30 cellular contexts compared by ENCODE assay signal in the genomic region with DNA sequence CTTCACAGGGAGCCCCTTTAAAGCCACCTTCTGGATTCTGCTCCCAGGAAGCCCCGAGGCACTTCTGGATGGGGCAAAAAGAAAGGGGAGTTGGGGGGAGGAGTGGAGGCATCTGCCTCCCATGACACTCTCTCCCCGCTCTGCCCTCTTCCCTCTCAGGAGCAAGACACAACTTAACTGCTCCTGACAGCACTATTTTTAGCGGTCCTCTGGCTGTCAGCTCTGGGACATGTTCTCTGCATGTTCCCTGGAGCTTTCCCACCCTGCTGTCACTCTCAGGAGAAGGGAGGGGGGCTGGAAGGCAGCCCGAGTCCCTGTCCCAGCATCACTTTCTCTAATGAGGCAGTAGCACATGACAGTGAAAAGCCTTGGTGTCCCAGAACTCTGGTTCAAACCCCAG. TPM values are rescaled to one million over a fixed set of nuclear protein-coding genes. Genes with fewer than 3 reads are reported as not detected.
DNase-seq lines count a peak whose midpoint lies in the region; ATAC-seq, FAIRE-seq and TF ChIP-seq lines count a peak whose summit lies in the region.
"Had no signal": no experiment of that assay in that cellular context is flagged by ENCODE, and none has a peak within 500 bp of the region (broad histone marks: within the 10 kb centered on the region; RNA-seq: fewer than 3 reads in every experiment).

No MANE protein-coding gene starts in this region.

- H2BK12ac ChIP-seq in H1 (ENCODE audit: low read depth, low read length) = no peak overlapping the region
- no peak overlapping the region for H2BK12ac ChIP-seq in H9 (ENCODE audit: insufficient read length, low read depth, low read length)

- no peaks in the 10 kb centered on the region for H3K9me3 ChIP-seq in H1 (ENCODE audit: insufficient read depth in 2 of 2, low read depth in 1 of 2, low read length in 1 of 2)
- H3K9me3 ChIP-seq in right atrium auricular region = no peaks in the 10 kb centered on the region
- H3K9me3 ChIP-seq in H9 (ENCODE audit: control insufficient read depth, low read depth, low read length) = no peaks in the 10 kb centered on the region
- H3K9me3 ChIP-seq: gastroesophageal sphincter, upper lobe of right lung had no signal

- H3K23ac ChIP-seq in H1 (ENCODE audit: insufficient read length) (no peak overlapping the region), H9 (ENCODE audit: insufficient read length, low read depth, low read length) (no peak overlapping the region)

- no peak overlapping the region for H3K4me2 ChIP-seq in H1 (ENCODE audit: insufficient read depth in 1 of 2, low read depth in 2 of 2, low read length in 2 of 2)
- no peak overlapping the region for H3K4me2 ChIP-seq in H9 (ENCODE audit: insufficient read depth, insufficient read length, low read length)

- H3K4me1 ChIP-seq in H1 (replicated peaks in 1 of 4; ENCODE audit: control insufficient read depth in 3 of 4, insufficient read depth in 4 of 4, low read length in 3 of 4) (no peaks in the 10 kb centered on the region), right atrium auricular region (peaks cover 0 to 15% of the 10 kb centered on the region in 2 donors), H9 (ENCODE audit: insufficient read depth, low read length) (no peaks in the 10 kb centered on the region)
- H3K4me1 ChIP-seq: upper lobe of right lung had no signal

- H4K8ac ChIP-seq in H1 (ENCODE audit: extremely low read depth, insufficient read depth, low read length) (no peak overlapping the region), H9 (replicated peaks; ENCODE audit: insufficient read length, low read depth, low read length) (no peak overlapping the region)

- POLR2A ChIA-PET in H1 (lab: Charles Lee; ENCODE audit: partially characterized antibody) = no interaction called here

- TF ChIP-seq RAD21 in H1 (IDR thresholded peaks at IDR 0.05 in 1 of 2, conservative IDR thresholded peaks at IDR 0.05 in 1 of 2; ENCODE audit: low read depth in 2 of 2, low read length in 2 of 2) = no peak

- no peak overlapping the region for H3K4ac ChIP-seq in H1 (replicated peaks; ENCODE audit: insufficient read length, low read depth, low read length)
- no peak overlapping the region for H3K4ac ChIP-seq in H9 (ENCODE audit: low read depth, low read length)

- no peak overlapping the region for H3T11ph ChIP-seq in H9 (ENCODE audit: low read length)

- no peaks in the 10 kb centered on the region for H3K23me2 ChIP-seq in H1 (ENCODE audit: low read depth, low read length)
- H3K23me2 ChIP-seq in H9 (ENCODE audit: insufficient read length, low read depth, low read length, poor library complexity, severe bottlenecking) = no peaks in the 10 kb centered on the region

- no peaks in the 10 kb centered on the region for H3K36me3 ChIP-seq in H1 (ENCODE audit: control insufficient read depth in 2 of 4, insufficient read depth in 4 of 4, low read length in 3 of 4)
- H3K36me3 ChIP-seq in right atrium auricular region = no peaks in the 10 kb centered on the region
- H3K36me3 ChIP-seq: gastroesophageal sphincter, upper lobe of right lung had no signal

- no peak overlapping the region for H4K5ac ChIP-seq in H1 (ENCODE audit: insufficient read length, low read depth, low read length)
- no peak overlapping the region for H4K5ac ChIP-seq in H9 (ENCODE audit: insufficient read length, low read depth, low read length)

- no peaks in the 10 kb centered on the region for H4K20me1 ChIP-seq in H1 (replicated peaks in 1 of 2; ENCODE audit: control insufficient read depth in 1 of 2, insufficient read depth in 2 of 2, low read length in 2 of 2)
- no peaks in the 10 kb centered on the region for H4K20me1 ChIP-seq in H9 (ENCODE audit: control insufficient read depth, insufficient read depth, insufficient read length)

- TF ChIP-seq EP300 in H1 (IDR thresholded peaks at IDR 0.05; ENCODE audit: borderline replicate concordance in 1 of 2, low read depth in 2 of 2, low read length in 2 of 2) = no peak

- CTCF ChIA-PET in H1 (lab: Charles Lee; ENCODE audit: partially characterized antibody) = interaction anchor here (0.6 to 1.5 kb wide), 5 partner anchors 11 to 845 kb away, joined by 3 to 5 read pairs (median 3); no protein-coding TSS in a partner anchor

- peaks cover 11 to 18% of the 10 kb centered on the region in 2 donors for H3K27me3 Mint-ChIP-seq in natural killer cell treated with Interleukin-12 subunit alpha and Interleukin-12 subunit beta and Interleukin-15 and Interleukin-18, amount 100 ng/mL, for 72 hours
- H3K27me3 Mint-ChIP-seq in H9 (ENCODE audit: low read depth) = peaks cover 18% of the 10 kb centered on the region

- H3K4me1 Mint-ChIP-seq in natural killer cell treated with Interleukin-12 subunit alpha and Interleukin-12 subunit beta and Interleukin-15 and Interleukin-18, amount 100 ng/mL, for 72 hours (ENCODE audit: low read depth in 2 of 2) = no peaks in the 10 kb centered on the region
- H3K4me1 Mint-ChIP-seq in H9 = peaks cover 5 to 9% of the 10 kb centered on the region in 2 experiments; a peak in 3 of 4 replicates
- H3K4me1 Mint-ChIP-seq: activated naive CD4-positive, alpha-beta T cell treated with anti-CD3 and anti-CD28 coated beads, Interleukin-2, amount 50 U/mL, for 24 hours had no signal

- H3K27ac ChIP-seq in H1 (ENCODE audit: low read depth, low read length) = no peak overlapping the region
- peak overlapping the region; percentile 77 to 84 for H3K27ac ChIP-seq in right atrium auricular region
- no peak overlapping the region for H3K27ac ChIP-seq in H9 (ENCODE audit: insufficient read length, low read depth, low read length)
- H3K27ac ChIP-seq: gastroesophageal sphincter, HL-60, upper lobe of right lung had no signal

- no peak overlapping the region for H3K27ac Mint-ChIP-seq in natural killer cell treated with Interleukin-12 subunit alpha and Interleukin-12 subunit beta and Interleukin-15 and Interleukin-18, amount 100 ng/mL, for 72 hours
- no peak overlapping the region for H3K27ac Mint-ChIP-seq in H9
- H3K27ac Mint-ChIP-seq: activated CD8-positive, alpha-beta T cell treated with anti-CD3 and anti-CD28 coated beads for 36 hours; activated naive CD4-positive, alpha-beta T cell treated with anti-CD3 and anti-CD28 coated beads, Interleukin-2, amount 50 U/mL, for 24 hours; CD8-positive, alpha-beta T cell; naive thymus-derived CD4-positive, alpha-beta T cell; T-helper 2 cell treated with Interferon-gamma antibody and Interleukin-4, amounts not matched to agents 5 μg/mL and 100 μg/mL, for 36 hours had no signal

- H3K9me3 Mint-ChIP-seq in natural killer cell treated with Interleukin-12 subunit alpha and Interleukin-12 subunit beta and Interleukin-15 and Interleukin-18, amount 100 ng/mL, for 72 hours = no peaks in the 10 kb centered on the region
- no peaks in the 10 kb centered on the region; a peak in 1 of 5 replicates for H3K9me3 Mint-ChIP-seq in H9
- H3K9me3 Mint-ChIP-seq: activated CD8-positive, alpha-beta T cell treated with anti-CD3 and anti-CD28 coated beads for 36 hours; activated naive CD4-positive, alpha-beta T cell treated with anti-CD3 and anti-CD28 coated beads, Interleukin-2, amount 50 U/mL, for 24 hours; CD8-positive, alpha-beta T cell; T-helper 2 cell treated with Interferon-gamma antibody and Interleukin-4, amounts not matched to agents 5 μg/mL and 100 μg/mL, for 36 hours had no signal

- H3K79me1 ChIP-seq in H1 (ENCODE audit: low read depth, low read length) (no peaks in the 10 kb centered on the region), H9 (ENCODE audit: insufficient read depth, low read depth, low read length, poor library complexity, severe bottlenecking) (no peaks in the 10 kb centered on the region)

- TF ChIP-seq POLR2A in H1 (IDR thresholded peaks at IDR 0.05; ENCODE audit: control extremely low read depth in 1 of 2, low read depth in 2 of 2, low read length in 2 of 2) = no peak

- 82% methylated on average over 4 of the region's 4 CpGs; no CpG with 5 or more reads in 1 of the 2 experiments for WGBS in H1 (ENCODE audit: extremely low coverage in 1 of 2, insufficient coverage in 1 of 2, insufficient read length in 1 of 2, insufficient replicate concordance in 2 of 2, low coverage in 1 of 2, low lambda C conversion rate in 2 of 2, missing lambda C conversion rate in 1 of 2), 2 experiments
- no CpG with 5 or more reads among the region's 4 CpGs for WGBS in H9 (ENCODE audit: extremely low coverage, insufficient read length, low lambda C conversion rate)

- no peaks in the 10 kb centered on the region; a peak in 1 of 7 replicates for H3K27me3 ChIP-seq in H1 (replicated peaks in 1 of 4; ENCODE audit: control insufficient read depth in 3 of 4, extremely low read depth in 1 of 4, insufficient read depth in 3 of 4, low read length in 3 of 4)
- no peaks in the 10 kb centered on the region for H3K27me3 ChIP-seq in right atrium auricular region
- no peaks in the 10 kb centered on the region; the same call in 1 of the 2 replicates for H3K27me3 ChIP-seq in H9 (ENCODE audit: insufficient read depth, low read length)
- H3K27me3 ChIP-seq: upper lobe of right lung had no signal

- H3K9ac ChIP-seq in H1 (replicated peaks in 1 of 4; ENCODE audit: extremely low read depth in 1 of 4, low read depth in 3 of 4, low read length in 3 of 4) (no peak overlapping the region), H9 (ENCODE audit: extremely low read depth, insufficient read length, low read length) (no peak overlapping the region)

- H3K14ac ChIP-seq in H1 (ENCODE audit: insufficient read length) (no peak overlapping the region), H9 (ENCODE audit: insufficient read depth, low read length) (no peak overlapping the region)

- H2AFZ ChIP-seq in H1 (ENCODE audit: low read length) = 0 out of 2 replicates have a peak overlapping the region, but pooled peaks have one; percentile 21
- no peak overlapping the region for H2AFZ ChIP-seq in H9 (ENCODE audit: low read length)

- DNase-seq in EH (ENCODE audit: low read depth) (peak; percentile 8), H1 (ENCODE audit: low read depth in 1 of 2, low spot score in 2 of 2) (no peak), right atrium auricular region (ENCODE audit: low spot score) (no peak), putamen (ENCODE audit: low spot score) (peak; percentile 69), CD1c-positive myeloid dendritic cell (ENCODE audit: extremely low spot score) (no peak), H9 (no peak)
- DNase-seq in natural killer cell treated with Interleukin-12 subunit alpha and Interleukin-12 subunit beta and Interleukin-15 and Interleukin-18, amount 100 ng/mL, for 72 hours (ENCODE audit: low spot score) = no peak
- DNase-seq: activated CD8-positive, alpha-beta T cell treated with anti-CD3 and anti-CD28 coated beads for 36 hours; activated T-cell treated with anti-CD3 and anti-CD28 coated beads for 4 hours; AML-193; amniotic stem cell; CD8-positive, alpha-beta T cell; KG1; mesendoderm; naive thymus-derived CD4-positive, alpha-beta T cell; NCI-H1092 treated with DMSO at 0.1 percent for 48 hours; NCI-H187 treated with DMSO at 0.1 percent for 48 hours; NCI-H2227 treated with DMSO at 0.1 percent for 48 hours; NCI-H69; occipital lobe; PC-3; stimulated activated CD4-positive, alpha-beta T cell treated with anti-CD3 and anti-CD28 coated beads, Interleukin-1b, Interleukin-23, amount 100 ng/mL, for 48 hours; stimulated activated naive CD8-positive, alpha-beta T cell treated with anti-CD3 and anti-CD28 coated beads, Interleukin-15, Interleukin-2, amounts not matched to agents 100 U/mL and 50 U/mL, for 24 hours; upper lobe of right lung had no signal

- TF ChIP-seq CTCF in H1 (IDR thresholded peaks at IDR 0.05; ENCODE audit: control extremely low read depth in 1 of 3, insufficient read depth in 1 of 3, low read depth in 1 of 3, low read length in 3 of 3) (no peak), right atrium auricular region (IDR thresholded peaks at IDR 0.05) (no peak), H9 (conservative IDR thresholded peaks at IDR 0.05) (no peak)

- H4K91ac ChIP-seq in H1 (replicated peaks; ENCODE audit: insufficient read length, low read length) (no peak overlapping the region), H9 (ENCODE audit: insufficient read length, low read depth, low read length) (no peak overlapping the region)

- H2BK20ac ChIP-seq in H1 (ENCODE audit: low read length) = 0 out of 2 replicates have a peak overlapping the region, but pooled peaks have one; percentile 18
- H2BK20ac ChIP-seq in H9 (ENCODE audit: low read depth, low read length, poor library complexity, severe bottlenecking) = no peak overlapping the region

- H2BK5ac ChIP-seq in H1 (ENCODE audit: low read depth, low read length) (no peak overlapping the region), H9 (ENCODE audit: insufficient read length, low read length) (no peak overlapping the region)

- no peak for FAIRE-seq in H1 (lab: Jason Lieb, UNC)
- FAIRE-seq: colon had no signal

- H3K79me2 ChIP-seq in H1 (ENCODE audit: control insufficient read depth in 1 of 2, insufficient read depth in 2 of 2, low read length in 2 of 2) (no peaks in the 10 kb centered on the region), H9 (ENCODE audit: insufficient read depth, low read length) (no peaks in the 10 kb centered on the region)

- no peak for ATAC-seq in natural killer cell treated with Interleukin-12 subunit alpha and Interleukin-12 subunit beta and Interleukin-15 and Interleukin-18, amount 100 ng/mL, for 72 hours
- ATAC-seq: activated CD8-positive, alpha-beta T cell treated with anti-CD3 and anti-CD28 coated beads for 36 hours; CD8-positive, alpha-beta T cell; gastroesophageal sphincter; left lobe of liver; naive thymus-derived CD4-positive, alpha-beta T cell; PC-3; stimulated activated naive CD8-positive, alpha-beta T cell treated with anti-CD3 and anti-CD28 coated beads, Interleukin-15, Interleukin-2, amounts not matched to agents 100 U/mL and 50 U/mL, for 24 hours; upper lobe of right lung had no signal

- H3K36me3 Mint-ChIP-seq in natural killer cell treated with Interleukin-12 subunit alpha and Interleukin-12 subunit beta and Interleukin-15 and Interleukin-18, amount 100 ng/mL, for 72 hours = no peaks in the 10 kb centered on the region
- no peaks in the 10 kb centered on the region for H3K36me3 Mint-ChIP-seq in H9 (ENCODE audit: insufficient read depth in 1 of 3, low read depth in 3 of 3)
- H3K36me3 Mint-ChIP-seq: activated naive CD4-positive, alpha-beta T cell treated with anti-CD3 and anti-CD28 coated beads, Interleukin-2, amount 50 U/mL, for 24 hours; CD8-positive, alpha-beta T cell; naive thymus-derived CD4-positive, alpha-beta T cell had no signal

- H2AK5ac ChIP-seq in H1 (ENCODE audit: low read depth, low read length) (no peak overlapping the region), H9 (ENCODE audit: insufficient read length, low read length) (no peak overlapping the region)

- H2BK15ac ChIP-seq in H1 (ENCODE audit: low read length) = no peak overlapping the region
- no peak overlapping the region for H2BK15ac ChIP-seq in H9 (ENCODE audit: low read depth, low read length)

- H2BK120ac ChIP-seq in H1 (replicated peaks; ENCODE audit: low read depth, low read length) (no peak overlapping the region), H9 (ENCODE audit: low read depth, low read length, poor library complexity, severe bottlenecking) (no peak overlapping the region)

- H3K18ac ChIP-seq in H1 (ENCODE audit: extremely low read depth, low read length) (no peak overlapping the region), H9 (ENCODE audit: insufficient read length, low read depth, low read length) (no peak overlapping the region)

- H3K4me3 Mint-ChIP-seq in natural killer cell treated with Interleukin-12 subunit alpha and Interleukin-12 subunit beta and Interleukin-15 and Interleukin-18, amount 100 ng/mL, for 72 hours = no peak overlapping the region
- no peak overlapping the region for H3K4me3 Mint-ChIP-seq in H9
- H3K4me3 Mint-ChIP-seq: activated CD8-positive, alpha-beta T cell treated with anti-CD3 and anti-CD28 coated beads for 36 hours; activated naive CD4-positive, alpha-beta T cell treated with anti-CD3 and anti-CD28 coated beads, Interleukin-2, amount 50 U/mL, for 24 hours; CD8-positive, alpha-beta T cell; naive thymus-derived CD4-positive, alpha-beta T cell; T-helper 2 cell treated with Interferon-gamma antibody and Interleukin-4, amounts not matched to agents 5 μg/mL and 100 μg/mL, for 36 hours had no signal

- no peak overlapping the region for H3K56ac ChIP-seq in H1 (replicated peaks; ENCODE audit: insufficient read length, low read depth, low read length)
- no peak overlapping the region for H3K56ac ChIP-seq in H9 (ENCODE audit: insufficient read length, low read depth, low read length)

- H3K4me3 ChIP-seq in H1 (ENCODE audit: extremely low read depth in 1 of 4, insufficient read depth in 2 of 4, low read depth in 3 of 4, low read length in 4 of 4) (no peak overlapping the region), right atrium auricular region (no peak overlapping the region)
- H3K4me3 ChIP-seq: gastroesophageal sphincter, upper lobe of right lung had no signal

RNA-seq across cellular contexts. Expression of a gene that starts 32.3 kb away (rescaled TPM):
- 0.15 and 0.20 TPM in 2 replicates for total RNA-seq in H1 (2021; fragmentation: NEBNext Ultra II Directional; extraction: Animal tissue kit (Norgen Biotek cat#: 25700))
- polyA plus RNA-seq in H1 (2011; rRNA removed) = 0.08 and 0.36 TPM in 2 replicates
- 0.16 TPM for polyA plus RNA-seq in H1 (2011; cell fraction: cytosol; rRNA removed)
- polyA plus RNA-seq in H1 (2011; cell fraction: nucleus; rRNA removed) = 0.16 TPM
- polyA plus RNA-seq in H1 (2012, experiment 1 of 2) = 0.08 to 0.33 TPM (median 0.25 TPM) in 4 replicates
- 0.05 TPM for polyA plus RNA-seq in H1 (2012, experiment 2 of 2)
- polyA plus RNA-seq in H1 (2013, experiment 1 of 2) = 0.20 TPM
- 0.11 TPM for polyA plus RNA-seq in H1 (2013, experiment 2 of 2)
- 0.28 and 0.83 TPM in 2 replicates for polyA minus RNA-seq in H1 (2011; rRNA and poly(A)+ RNA removed)
- polyA minus RNA-seq in H1 (2011; cell fraction: cytosol; rRNA and poly(A)+ RNA removed) = not detected
- 0.10 TPM for polyA minus RNA-seq in H1 (2011; cell fraction: nucleus; rRNA and poly(A)+ RNA removed)
- 1 to 10 TPM; 2.1 to 3.0 TPM for total RNA-seq in right atrium auricular region
- total RNA-seq in natural killer cell treated with Interleukin-12 subunit alpha and Interleukin-12 subunit beta and Interleukin-15 and Interleukin-18, amount 100 ng/mL, for 72 hours = under 1 TPM; 0.88 to 0.98 TPM
- total RNA-seq in H9 (2021) = 0.42 TPM in 1 of 2 replicates, not detected in the other

Comparison
In these comparisons a context has a peak if more than half of its experiments do, and no peak if none do; other contexts are left out.
1. DNase-seq: peak in EH (single experiment) and putamen (single experiment); none in H1 (0 of 2), right atrium auricular region (single experiment), CD1c-positive myeloid dendritic cell (single experiment), natural killer cell treated with Interleukin-12 subunit alpha and Interleukin-12 subunit beta and Interleukin-15 and Interleukin-18, amount 100 ng/mL, for 72 hours (single experiment) and H9 (single experiment).
2. H3K27ac ChIP-seq: peak in right atrium auricular region (2 of 2); none in H1 (single experiment) and H9 (single experiment).